Comparison of ENCODE assay signal across 33 cellular contexts in genomic region chr21:15124731-15125130, GRCh38.
"Had no signal": no experiment of that assay in that cellular context is flagged by ENCODE, and none has a peak within 500 bp of the region (broad histone marks: within the 10 kb centered on the region; RNA-seq: fewer than 3 reads in every experiment).

No MANE protein-coding gene starts in this region.

- H3K36me3 ChIP-seq: adrenal gland, ascending aorta, brain microvascular endothelial cell, breast epithelium, cardiac muscle cell had no signal

- ATAC-seq: activated naive CD4-positive, alpha-beta T cell treated with anti-CD3 and anti-CD28 coated beads, Interleukin-2, amount 50 U/mL, for 72 hours; activated naive CD8-positive, alpha-beta T cell treated with anti-CD3 and anti-CD28 coated beads, Interleukin-2, amount 50 U/mL, for 24 hours; activated T-cell treated with anti-CD3 and anti-CD28 coated beads, Interleukin-2, amount 50 U/mL, for 4 hours; activated T-cell treated with anti-CD3 and anti-CD28 coated beads, Interleukin-2, amount 50 U/mL, for 72 hours; activated T-helper 17 cell treated with anti-CD3 and anti-CD28 coated beads, Interleukin-2, amount 50 U/mL, for 72 hours; body of pancreas had no signal

- H3K4me3 ChIP-seq: adrenal gland, ascending aorta, body of pancreas, breast epithelium, cardiac muscle cell had no signal

- H3K27me3 ChIP-seq: adrenal gland, ascending aorta, body of pancreas, brain microvascular endothelial cell, breast epithelium, cardiac muscle cell had no signal

- DNase-seq: activated effector memory CD4-positive, alpha-beta T cell treated with anti-CD3 and anti-CD28 coated beads, Interleukin-2, amount 50 U/mL, for 16 hours; activated gamma-delta T cell; activated gamma-delta T cell treated with Interleukin-2 at 50 U/mL for 16 hours; activated naive CD4-positive, alpha-beta T cell; activated naive CD4-positive, alpha-beta T cell treated with anti-CD3 and anti-CD28 coated beads for 36 hours; activated naive CD4-positive, alpha-beta T cell treated with anti-CD3 and anti-CD28 coated beads, Interleukin-2, amount 10 ng/mL, durations not matched to agents 7 days and 5 days; activated naive CD4-positive, alpha-beta T cell treated with anti-CD3 and anti-CD28 coated beads, Interleukin-2, amount 50 U/mL, for 16 hours; activated naive CD4-positive, alpha-beta T cell treated with Interleukin-2 at 50 U/mL for 16 hours; activated naive CD8-positive, alpha-beta T cell treated with anti-CD3 and anti-CD28 coated beads for 36 hours; activated naive CD8-positive, alpha-beta T cell treated with anti-CD3 and anti-CD28 coated beads, Interleukin-2, amount 10 ng/mL, durations not matched to agents 7 days and 5 days; activated naive CD8-positive, alpha-beta T cell treated with anti-CD3 and anti-CD28 coated beads, Interleukin-2, amount 50 U/mL, for 24 hours; activated T-cell treated with anti-CD3 and anti-CD28 coated beads for 4 hours; activated T-cell treated with anti-CD3 and anti-CD28 coated beads, Interleukin-2, amount 50 U/mL, for 1 hour; activated T-cell treated with anti-CD3 and anti-CD28 coated beads, Interleukin-2, amount 50 U/mL, for 24 hours; activated T-cell treated with anti-CD3 and anti-CD28 coated beads, Interleukin-2, amount 50 U/mL, for 4 hours; activated T-cell treated with anti-CD3 and anti-CD28 coated beads, Interleukin-2, amount 50 U/mL, for 48 hours; activated T-cell treated with anti-CD3 and anti-CD28 coated beads, Interleukin-2, amount 50 U/mL, for 72 hours; adrenal gland; amniotic stem cell; amygdala; anterior cingulate cortex; aorta; body of pancreas; brain microvascular endothelial cell; caudate nucleus; central memory CD4-positive, alpha-beta T cell; cerebellar nuclear complex had no signal

- H3K9me3 ChIP-seq: adrenal gland, ascending aorta, body of pancreas, breast epithelium had no signal

- H3K27ac ChIP-seq: adrenal gland, ascending aorta, body of pancreas, brain microvascular endothelial cell, breast epithelium, cardiac muscle cell had no signal

- FAIRE-seq: astrocyte had no signal
